Comparison of ENCODE assay signal across 1 cellular context in the genomic region with DNA sequence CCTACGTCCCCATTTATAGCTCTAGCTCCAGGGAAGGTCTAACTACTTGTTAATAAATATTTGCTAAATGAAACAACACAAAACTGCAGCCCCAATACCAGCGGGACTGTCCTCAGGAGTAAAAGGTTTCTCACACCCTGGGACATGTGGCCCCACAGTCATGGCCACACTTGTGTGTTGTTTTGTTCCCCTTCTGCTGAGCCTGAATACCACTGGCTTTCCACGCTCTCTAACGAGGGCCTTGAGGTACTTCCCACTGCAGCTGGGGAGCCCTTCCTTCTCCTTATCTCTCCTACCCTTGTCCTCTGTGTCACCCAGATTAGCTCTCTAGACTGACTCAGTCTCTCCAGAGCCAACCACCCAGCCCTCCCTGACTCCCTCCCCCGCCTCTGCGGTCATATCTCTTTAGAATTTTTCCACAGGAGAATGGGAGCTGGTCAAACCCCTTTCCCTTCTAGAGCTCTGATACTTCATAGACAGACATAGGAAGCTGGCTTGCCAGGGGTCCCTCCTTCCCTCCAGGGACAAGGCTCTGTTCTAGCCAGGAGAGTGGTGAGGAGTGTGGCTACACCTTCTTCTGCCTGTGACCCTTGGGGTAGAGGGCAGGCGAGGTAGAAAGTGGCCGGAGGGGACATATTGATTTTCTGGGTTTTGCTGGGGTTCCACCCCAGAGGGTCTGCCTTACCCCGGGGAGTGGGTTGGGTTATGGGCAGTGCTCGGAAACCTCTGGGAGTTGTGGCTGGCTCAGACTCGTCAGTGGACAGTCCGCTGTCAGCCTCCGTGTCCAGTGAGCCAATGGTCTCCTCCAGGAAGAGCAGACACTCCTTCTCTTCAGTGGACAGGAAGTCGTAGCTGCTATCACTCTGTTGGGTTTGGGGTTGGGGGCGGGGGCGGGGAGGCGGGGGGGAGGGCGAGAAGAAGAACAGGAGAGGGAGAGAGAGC.
TF ChIP-seq lines count a peak whose summit lies in the region.

No MANE protein-coding gene starts in this region.

TF ChIP-seq in HepG2, 621 proteins besides CTCF, POLR2A, EP300 and RAD21:
- TF ChIP-seq SALL1 (CRISPR knock-in tag; IDR thresholded peaks at IDR 0.05), result 0 out of 2 replicates have a peak, but pooled peaks have one; percentile 6
- TF ChIP-seq, protein P1, sequence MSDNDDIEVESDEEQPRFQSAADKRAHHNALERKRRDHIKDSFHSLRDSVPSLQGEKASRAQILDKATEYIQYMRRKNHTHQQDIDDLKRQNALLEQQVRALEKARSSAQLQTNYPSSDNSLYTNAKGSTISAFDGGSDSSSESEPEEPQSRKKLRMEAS (IDR thresholded peaks at IDR 0.05), result no peak
- TF ChIP-seq GLI4 (CRISPR knock-in tag; IDR thresholded peaks at IDR 0.05; ENCODE audit: borderline replicate concordance), result 0 out of 2 replicates have a peak, but pooled peaks have one; percentile 54
- no peak for TF ChIP-seq ZNF282 (IDR thresholded peaks at IDR 0.05; ENCODE audit: partially characterized antibody)
